Comparison of ENCODE assay signal across 5 cellular contexts in genomic region chr16:56811602-56812001, GRCh38. TPM values are rescaled to one million over a fixed set of nuclear protein-coding genes. Genes with fewer than 3 reads are reported as not detected.
"Had no signal": no experiment of that assay in that cellular context is flagged by ENCODE, and none has a peak within 500 bp of the region (broad histone marks: within the 10 kb centered on the region; RNA-seq: fewer than 3 reads in every experiment).

No MANE protein-coding gene starts in this region.

RNA-seq across cellular contexts. Expression of gene SLC12A3, which starts 53.4 kb away (rescaled TPM):
- total RNA-seq: GM23248, H4, H7, HFFc6, HT1080 had no signal
- polyA plus RNA-seq: GM23248 had no signal
